Comparison of ENCODE assay signal across 12 cellular contexts in genomic region chr6:6781877-6782236, GRCh38.
"Had no signal": no experiment of that assay in that cellular context is flagged by ENCODE, and none has a peak within 500 bp of the region (broad histone marks: within the 10 kb centered on the region; RNA-seq: fewer than 3 reads in every experiment).

No MANE protein-coding gene starts in this region.

- H3K27ac ChIP-seq: cardiac muscle cell, hepatocyte, prostate gland, right lobe of liver had no signal

- H3K27ac Mint-ChIP-seq: activated CD8-positive, alpha-beta T cell treated with anti-CD3 and anti-CD28 coated beads for 36 hours had no signal

- H3K4me2 ChIP-seq: hepatocyte had no signal

- H3K4me3 ChIP-seq: cardiac muscle cell, hepatocyte, prostate gland, right lobe of liver had no signal

- H3K9me3 ChIP-seq: prostate gland, right lobe of liver had no signal

- ATAC-seq: activated CD8-positive, alpha-beta T cell treated with anti-CD3 and anti-CD28 coated beads for 36 hours; right lobe of liver had no signal

- DNase-seq: activated CD4-positive, alpha-beta T cell treated with anti-CD3 and anti-CD28 coated beads for 4 hours; activated CD8-positive, alpha-beta memory T cell treated with anti-CD3 and anti-CD28 coated beads, Interleukin-2, amount 50 U/mL, for 4 hours; activated CD8-positive, alpha-beta T cell treated with anti-CD3 and anti-CD28 coated beads for 36 hours; right lobe of liver; stimulated activated CD4-positive, alpha-beta T cell treated with anti-CD3 and anti-CD28 coated beads, Interleukin-12 subunit alpha, Interleukin-12 subunit beta, amount 100 ng/mL, for 4 hours; stimulated activated naive CD4-positive, alpha-beta T cell; T-helper 1 cell had no signal

- FAIRE-seq: colon, endothelial cell of umbilical vein had no signal

- H3K4me3 Mint-ChIP-seq: activated CD8-positive, alpha-beta T cell treated with anti-CD3 and anti-CD28 coated beads for 36 hours had no signal

- H3K9me3 Mint-ChIP-seq: activated CD8-positive, alpha-beta T cell treated with anti-CD3 and anti-CD28 coated beads for 36 hours had no signal

- H3K4me1 ChIP-seq: prostate gland had no signal
